Comparison of ENCODE assay signal across 24 cellular contexts in the genomic region with DNA sequence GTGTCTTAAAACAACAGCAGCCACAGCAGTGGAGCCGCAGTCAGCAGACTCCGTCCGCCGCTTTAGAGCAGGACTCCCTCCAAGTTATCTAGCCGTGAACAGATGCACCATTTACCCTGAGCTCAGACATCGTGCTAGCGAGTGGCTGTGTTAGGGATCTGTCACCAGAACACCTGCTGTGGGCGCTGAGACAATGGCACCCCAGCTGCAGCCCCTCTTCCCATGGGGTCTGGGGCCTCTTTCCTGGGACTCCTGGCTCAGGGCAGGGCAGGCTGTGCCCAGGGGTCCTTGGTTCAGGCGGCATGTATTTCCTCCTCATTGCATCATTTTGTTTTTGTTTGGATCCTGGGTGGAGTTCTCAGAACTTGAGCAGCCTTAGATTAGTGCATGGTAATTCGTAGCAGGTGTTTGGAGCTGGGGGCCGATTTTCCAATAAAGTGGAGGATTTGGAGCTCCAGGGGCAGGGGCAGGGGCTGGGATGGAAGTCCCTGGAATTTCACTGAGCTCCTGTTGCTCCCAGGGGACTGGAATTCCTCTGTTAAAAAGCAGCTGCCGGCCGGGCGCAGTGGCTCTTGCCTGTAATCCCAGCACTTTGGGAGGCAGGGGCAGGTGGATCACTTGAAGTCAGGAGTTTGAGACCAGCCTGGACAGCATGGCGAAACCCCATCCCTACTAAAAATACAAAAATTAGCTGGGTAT. TPM values are rescaled to one million over a fixed set of nuclear protein-coding genes. Genes with fewer than 3 reads are reported as not detected.
DNase-seq lines count a peak whose midpoint lies in the region; ATAC-seq, FAIRE-seq and TF ChIP-seq lines count a peak whose summit lies in the region.
"Had no signal": no experiment of that assay in that cellular context is flagged by ENCODE, and none has a peak within 500 bp of the region (broad histone marks: within the 10 kb centered on the region; RNA-seq: fewer than 3 reads in every experiment).

No MANE protein-coding gene starts in this region.

- peak overlapping the region; percentile 66; the same call in 1 of the 2 replicates for H2BK5ac ChIP-seq in H1 (ENCODE audit: low read depth, low read length)

- H3K4me1 ChIP-seq in H1 (replicated peaks in 1 of 4; ENCODE audit: control insufficient read depth in 3 of 4, insufficient read depth in 4 of 4, low read length in 3 of 4), result no peaks in the 10 kb centered on the region
- no peaks in the 10 kb centered on the region for H3K4me1 ChIP-seq in aorta (ENCODE audit: control insufficient read depth in 1 of 2, insufficient read depth in 2 of 2, low read length in 2 of 2)
- H3K4me1 ChIP-seq: foreskin keratinocyte had no signal

- no peak overlapping the region for H2BK120ac ChIP-seq in H1 (replicated peaks; ENCODE audit: low read depth, low read length)

- H3K9me3 ChIP-seq in H1 (ENCODE audit: insufficient read depth in 2 of 2, low read depth in 1 of 2, low read length in 1 of 2) (no peaks in the 10 kb centered on the region), aorta (ENCODE audit: control insufficient read depth, low read length) (no peaks in the 10 kb centered on the region)
- H3K9me3 ChIP-seq: MG63 had no signal

- peaks cover 20 to 64% (median 33%) of the 10 kb centered on the region in 4 experiments for H3K36me3 ChIP-seq in H1 (ENCODE audit: control insufficient read depth in 2 of 4, insufficient read depth in 4 of 4, low read length in 3 of 4)
- peaks cover 3 to 13% of the 10 kb centered on the region in 2 donors for H3K36me3 ChIP-seq in aorta (ENCODE audit: control insufficient read depth in 1 of 2, insufficient read depth in 2 of 2, low read length in 1 of 2)

- no peaks in the 10 kb centered on the region for H3K79me2 ChIP-seq in H1 (ENCODE audit: control insufficient read depth in 1 of 2, insufficient read depth in 2 of 2, low read length in 2 of 2)

- no peak for ATAC-seq in naive thymus-derived CD8-positive, alpha-beta T cell
- ATAC-seq in aorta (ENCODE audit: low FRiP score), result no peak
- ATAC-seq: foreskin keratinocyte, Right ventricle myocardium inferior had no signal

- H3K9ac ChIP-seq in H1 (replicated peaks in 1 of 4; ENCODE audit: extremely low read depth in 1 of 4, low read depth in 3 of 4, low read length in 3 of 4), result no peak overlapping the region

- no peak overlapping the region for H3K56ac ChIP-seq in H1 (replicated peaks; ENCODE audit: insufficient read length, low read depth, low read length)

- no peaks in the 10 kb centered on the region for H3K27me3 Mint-ChIP-seq in osteocyte (ENCODE audit: unreplicated experiment)
- H3K27me3 Mint-ChIP-seq in naive thymus-derived CD8-positive, alpha-beta T cell, result no peaks in the 10 kb centered on the region
- H3K27me3 Mint-ChIP-seq: activated naive CD4-positive, alpha-beta T cell treated with anti-CD3 and anti-CD28 coated beads, Interleukin-2, amount 10 ng/mL, durations not matched to agents 7 days and 5 days; IgD-negative memory B cell had no signal

- no peak for TF ChIP-seq EP300 in H1 (IDR thresholded peaks at IDR 0.05; ENCODE audit: borderline replicate concordance in 1 of 2, low read depth in 2 of 2, low read length in 2 of 2)

- no peak overlapping the region for H3K4ac ChIP-seq in H1 (replicated peaks; ENCODE audit: insufficient read length, low read depth, low read length)

- POLR2A ChIA-PET in H1 (lab: Charles Lee; ENCODE audit: partially characterized antibody), result interaction anchor here (0.8 to 21.6 kb wide), 6 partner anchors 10 to 58 kb away, joined by 3 to 257 read pairs (median 4); partner anchors contain the start of genes DNAJA3, HMOX2 and NMRAL1
- POLR2A ChIA-PET in naive thymus-derived CD8-positive, alpha-beta T cell (lab: Charles Lee), result interaction anchor here (0.6 to 0.7 kb wide), 3 partner anchors 20 to 222 kb away, joined by 3 to 5 read pairs (median 3); no protein-coding TSS in a partner anchor

- no peak for TF ChIP-seq RAD21 in H1 (IDR thresholded peaks at IDR 0.05 in 1 of 2, conservative IDR thresholded peaks at IDR 0.05 in 1 of 2; ENCODE audit: low read depth in 2 of 2, low read length in 2 of 2)

- no peak overlapping the region for H4K91ac ChIP-seq in H1 (replicated peaks; ENCODE audit: insufficient read length, low read length)

- no peaks in the 10 kb centered on the region; the same call in 1 of the 2 replicates for H3K79me1 ChIP-seq in H1 (ENCODE audit: low read depth, low read length)

- 96% methylated on average over 15 of the region's 15 CpGs; no CpG with 5 or more reads in 1 of the 2 experiments for WGBS in H1 (ENCODE audit: extremely low coverage in 1 of 2, insufficient coverage in 1 of 2, insufficient read length in 1 of 2, insufficient replicate concordance in 2 of 2, low coverage in 1 of 2, low lambda C conversion rate in 2 of 2, missing lambda C conversion rate in 1 of 2), 2 experiments
- 81 to 87% methylated on average over 15 of the region's 15 CpGs for WGBS in aorta, 2 donors

- DNase-seq in NCI-H82 (lab: John Stamatoyannopoulos, UW) (peak; percentile 52), NCI-H82 treated with DMSO at 0.1 percent for 48 hours (lab: John Stamatoyannopoulos, UW; ENCODE audit: unreplicated experiment) (no peak), NCI-H460 (ENCODE audit: extremely low read depth, low read depth) (peak; percentile 79), H1 (ENCODE audit: low read depth in 1 of 2, low spot score in 2 of 2) (no peak), osteocyte (ENCODE audit: extremely low spot score, unreplicated experiment) (no peak), aorta (no peak), NCI-H187 treated with DMSO at 0.1 percent for 48 hours (lab: John Stamatoyannopoulos, UW) (no peak)
- DNase-seq in naive thymus-derived CD8-positive, alpha-beta T cell, result no peak
- DNase-seq: activated CD4-positive, alpha-beta T cell treated with anti-CD3 and anti-CD28 coated beads, Interleukin-2, amount 50 U/mL, for 4 hours; activated naive CD4-positive, alpha-beta T cell treated with anti-CD3 and anti-CD28 coated beads, Interleukin-2, amount 10 ng/mL, durations not matched to agents 7 days and 5 days; DMS53; foreskin keratinocyte; hypothalamus; MG63; NCI-H146; NCI-H446 treated with DMSO at 0.1 percent for 48 hours; stimulated activated CD4-positive, alpha-beta T cell treated with anti-CD3 and anti-CD28 coated beads, Interleukin-2, amount 100 ng/mL, for 24 hours had no signal

- no peak overlapping the region for H3K18ac ChIP-seq in H1 (ENCODE audit: extremely low read depth, low read length)

- no peak for TF ChIP-seq CTCF in H1 (IDR thresholded peaks at IDR 0.05; ENCODE audit: control extremely low read depth in 1 of 3, insufficient read depth in 1 of 3, low read depth in 1 of 3, low read length in 3 of 3)
- TF ChIP-seq CTCF in osteocyte (IDR thresholded peaks at IDR 0.05), result no peak

- H2AFZ ChIP-seq in H1 (ENCODE audit: low read length), result no peak overlapping the region

- no peak overlapping the region for H4K8ac ChIP-seq in H1 (ENCODE audit: extremely low read depth, insufficient read depth, low read length)

- no peak overlapping the region for H3K4me2 ChIP-seq in H1 (ENCODE audit: insufficient read depth in 1 of 2, low read depth in 2 of 2, low read length in 2 of 2)

- H3K27ac ChIP-seq in H1 (ENCODE audit: low read depth, low read length) (no peak overlapping the region; the same call in 1 of the 2 replicates), aorta (ENCODE audit: low read depth in 1 of 2, low read length in 2 of 2) (no peak overlapping the region)
- H3K27ac ChIP-seq: C4-2B, foreskin keratinocyte had no signal

- H3K23me2 ChIP-seq in H1 (ENCODE audit: low read depth, low read length), result no peaks in the 10 kb centered on the region

- FAIRE-seq in H1 (lab: Jason Lieb, UNC), result no peak
- FAIRE-seq: colon, endometrium, GM12892, keratinocyte had no signal

- no peak for TF ChIP-seq POLR2A in H1 (IDR thresholded peaks at IDR 0.05; ENCODE audit: control extremely low read depth in 1 of 2, low read depth in 2 of 2, low read length in 2 of 2)

- no peak overlapping the region for H3K14ac ChIP-seq in H1 (ENCODE audit: insufficient read length)

- no peaks in the 10 kb centered on the region for H3K27me3 ChIP-seq in H1 (replicated peaks in 1 of 4; ENCODE audit: control insufficient read depth in 3 of 4, extremely low read depth in 1 of 4, insufficient read depth in 3 of 4, low read length in 3 of 4)
- H3K27me3 ChIP-seq in aorta (ENCODE audit: control insufficient read depth in 1 of 2, insufficient read depth in 2 of 2, low read length in 1 of 2), result no peaks in the 10 kb centered on the region
- H3K27me3 ChIP-seq: foreskin keratinocyte, MG63 had no signal

- H3K4me3 ChIP-seq in H1 (ENCODE audit: extremely low read depth in 1 of 4, insufficient read depth in 2 of 4, low read depth in 3 of 4, low read length in 4 of 4), result no peak overlapping the region
- no peak overlapping the region for H3K4me3 ChIP-seq in aorta (ENCODE audit: low read length in 2 of 2)
- H3K4me3 ChIP-seq: MG63 had no signal

- peak overlapping the region; percentile 55; the same call in 1 of the 2 replicates for H2BK12ac ChIP-seq in H1 (ENCODE audit: low read depth, low read length)

- intact Hi-C loops in aorta (cut with DNase I), result no loop called here

- H3K4me3 Mint-ChIP-seq in osteocyte (ENCODE audit: unreplicated experiment), result no peak overlapping the region
- no peak overlapping the region for H3K4me3 Mint-ChIP-seq in naive thymus-derived CD8-positive, alpha-beta T cell
- H3K4me3 Mint-ChIP-seq: activated naive CD4-positive, alpha-beta T cell treated with anti-CD3 and anti-CD28 coated beads, Interleukin-2, amount 10 ng/mL, durations not matched to agents 7 days and 5 days; IgD-negative memory B cell had no signal

- H2AK5ac ChIP-seq in H1 (ENCODE audit: low read depth, low read length), result no peak overlapping the region

- peaks cover 41% of the 10 kb centered on the region for H3K36me3 Mint-ChIP-seq in osteocyte (ENCODE audit: unreplicated experiment)
- peaks cover 0 to 89% (median 16%) of the 10 kb centered on the region in 3 donors for H3K36me3 Mint-ChIP-seq in naive thymus-derived CD8-positive, alpha-beta T cell

- CTCF ChIA-PET in H1 (lab: Charles Lee; ENCODE audit: partially characterized antibody), result interaction anchor here (0.6 to 0.9 kb wide), 3 partner anchors 8 to 92 kb away, joined by 3 read pairs; no protein-coding TSS in a partner anchor

- no peak overlapping the region for H3K23ac ChIP-seq in H1 (ENCODE audit: insufficient read length)

- H3K27ac Mint-ChIP-seq in osteocyte (ENCODE audit: unreplicated experiment), result peak overlapping the region; percentile 47
- peak overlapping the region in 1 of 10 donors; percentile 11 for H3K27ac Mint-ChIP-seq in naive thymus-derived CD8-positive, alpha-beta T cell
- H3K27ac Mint-ChIP-seq: activated naive CD4-positive, alpha-beta T cell treated with anti-CD3 and anti-CD28 coated beads, Interleukin-2, amount 10 ng/mL, durations not matched to agents 7 days and 5 days; IgD-negative memory B cell had no signal

- no peaks in the 10 kb centered on the region for H3K9me3 Mint-ChIP-seq in osteocyte (ENCODE audit: unreplicated experiment)
- H3K9me3 Mint-ChIP-seq in naive thymus-derived CD8-positive, alpha-beta T cell, result no peaks in the 10 kb centered on the region
- H3K9me3 Mint-ChIP-seq: activated naive CD4-positive, alpha-beta T cell treated with anti-CD3 and anti-CD28 coated beads, Interleukin-2, amount 10 ng/mL, durations not matched to agents 7 days and 5 days; IgD-negative memory B cell had no signal

- no peak overlapping the region for H2BK15ac ChIP-seq in H1 (ENCODE audit: low read length)

- no peak overlapping the region for H4K5ac ChIP-seq in H1 (ENCODE audit: insufficient read length, low read depth, low read length)

- peaks cover 5 to 11% of the 10 kb centered on the region in 2 experiments for H4K20me1 ChIP-seq in H1 (replicated peaks in 1 of 2; ENCODE audit: control insufficient read depth in 1 of 2, insufficient read depth in 2 of 2, low read length in 2 of 2)

- no peaks in the 10 kb centered on the region for H3K4me1 Mint-ChIP-seq in osteocyte (ENCODE audit: unreplicated experiment)
- H3K4me1 Mint-ChIP-seq in naive thymus-derived CD8-positive, alpha-beta T cell, result no peaks in the 10 kb centered on the region
- H3K4me1 Mint-ChIP-seq: activated naive CD4-positive, alpha-beta T cell treated with anti-CD3 and anti-CD28 coated beads, Interleukin-2, amount 10 ng/mL, durations not matched to agents 7 days and 5 days; IgD-negative memory B cell had no signal

- no peak overlapping the region for H2BK20ac ChIP-seq in H1 (ENCODE audit: low read length)

RNA-seq across cellular contexts. Expression of gene NMRAL1, which starts 23.4 kb away (rescaled TPM):
- total RNA-seq in NCI-H460 (2014; rRNA removed; shearing (Covaris generic)), result 47.9 and 50.7 TPM in 2 replicates
- 155 and 196 TPM in 2 replicates for polyA plus RNA-seq in NCI-H460 (2014; cell fraction: nucleus; rRNA removed)
- total RNA-seq in H1 (2021; fragmentation: NEBNext Ultra II Directional; extraction: Animal tissue kit (Norgen Biotek cat#: 25700)), result 66.8 and 72.5 TPM in 2 replicates
- 143 and 196 TPM in 2 replicates for polyA plus RNA-seq in H1 (2011; rRNA removed)
- 148 TPM for polyA plus RNA-seq in H1 (2011; cell fraction: cytosol; rRNA removed)
- 106 TPM for polyA plus RNA-seq in H1 (2011; cell fraction: nucleus; rRNA removed)
- 63.8 to 98.0 TPM (median 91.2 TPM) in 4 replicates for polyA plus RNA-seq in H1 (2012, experiment 1 of 2)
- 136 TPM for polyA plus RNA-seq in H1 (2012, experiment 2 of 2)
- 60.8 TPM for polyA plus RNA-seq in H1 (2013, experiment 1 of 2)
- 64.5 TPM for polyA plus RNA-seq in H1 (2013, experiment 2 of 2)
- polyA minus RNA-seq in H1 (2011; rRNA and poly(A)+ RNA removed), result 72.7 and 89.1 TPM in 2 replicates
- 55.3 TPM for polyA minus RNA-seq in H1 (2011; cell fraction: cytosol; rRNA and poly(A)+ RNA removed)
- polyA minus RNA-seq in H1 (2011; cell fraction: nucleus; rRNA and poly(A)+ RNA removed), result 63.2 TPM
- 55.0 and 61.4 TPM in 2 replicates for total RNA-seq in osteocyte
- 10 to 100 TPM; 53.7 to 63.1 TPM for total RNA-seq in naive thymus-derived CD8-positive, alpha-beta T cell
- polyA plus RNA-seq in naive thymus-derived CD8-positive, alpha-beta T cell, result 10 to 100 TPM; 52.3 to 67.9 (median 62.9) TPM
- total RNA-seq in aorta, result 10 to 100 TPM; 23.5 to 28.9 TPM
- polyA plus RNA-seq in aorta, result 10 to 100 TPM; 28.2 to 69.1 TPM

RNA-seq across cellular contexts. Expression of gene HMOX2, which starts 25.1 kb away (rescaled TPM):
- 32.2 and 34.6 TPM in 2 replicates for total RNA-seq in NCI-H460 (2014; rRNA removed; shearing (Covaris generic))
- 31.4 and 44.9 TPM in 2 replicates for polyA plus RNA-seq in NCI-H460 (2014; cell fraction: nucleus; rRNA removed)
- total RNA-seq in H1 (2021; fragmentation: NEBNext Ultra II Directional; extraction: Animal tissue kit (Norgen Biotek cat#: 25700)), result 45.6 and 48.4 TPM in 2 replicates
- polyA plus RNA-seq in H1 (2011; rRNA removed) (33.7 and 36.5 TPM in 2 replicates), aorta (10 to 100 TPM; 24.3 to 33.6 TPM)
- 43.5 TPM for polyA plus RNA-seq in H1 (2011; cell fraction: cytosol; rRNA removed)
- 39.8 TPM for polyA plus RNA-seq in H1 (2011; cell fraction: nucleus; rRNA removed)
- polyA plus RNA-seq in H1 (2012, experiment 1 of 2), result 43.6 to 48.5 TPM (median 44.9 TPM) in 4 replicates
- 35.4 TPM for polyA plus RNA-seq in H1 (2012, experiment 2 of 2)
- polyA plus RNA-seq in H1 (2013, experiment 1 of 2), result 31.2 TPM
- 28.8 TPM for polyA plus RNA-seq in H1 (2013, experiment 2 of 2)
- polyA minus RNA-seq in H1 (2011; rRNA and poly(A)+ RNA removed), result 33.6 and 42.8 TPM in 2 replicates
- 16.3 TPM for polyA minus RNA-seq in H1 (2011; cell fraction: cytosol; rRNA and poly(A)+ RNA removed)
- polyA minus RNA-seq in H1 (2011; cell fraction: nucleus; rRNA and poly(A)+ RNA removed), result 17.1 TPM
- total RNA-seq in osteocyte (47.2 and 47.3 TPM in 2 replicates), aorta (10 to 100 TPM; 25.1 to 28.6 TPM)
- 10 to 100 TPM; 64.3 to 71.9 TPM for total RNA-seq in naive thymus-derived CD8-positive, alpha-beta T cell
- polyA plus RNA-seq in naive thymus-derived CD8-positive, alpha-beta T cell, result 100 to 1,000 TPM; 123 to 210 (median 145) TPM

RNA-seq across cellular contexts. Expression of gene DNAJA3, which starts 25.4 kb away (rescaled TPM):
- 210 and 214 TPM in 2 replicates for total RNA-seq in NCI-H460 (2014; rRNA removed; shearing (Covaris generic))
- polyA plus RNA-seq in NCI-H460 (2014; cell fraction: nucleus; rRNA removed), result 255 and 278 TPM in 2 replicates
- total RNA-seq in H1 (2021; fragmentation: NEBNext Ultra II Directional; extraction: Animal tissue kit (Norgen Biotek cat#: 25700)), result 58.0 and 59.1 TPM in 2 replicates
- polyA plus RNA-seq in H1 (2011; rRNA removed) (37.3 and 50.5 TPM in 2 replicates), aorta (10 to 100 TPM; 16.0 to 19.1 TPM)
- 61.8 TPM for polyA plus RNA-seq in H1 (2011; cell fraction: cytosol; rRNA removed)
- polyA plus RNA-seq in H1 (2011; cell fraction: nucleus; rRNA removed), result 77.6 TPM
- polyA plus RNA-seq in H1 (2012, experiment 1 of 2), result 45.8 to 52.6 TPM (median 51.0 TPM) in 4 replicates
- 44.6 TPM for polyA plus RNA-seq in H1 (2012, experiment 2 of 2)
- 54.7 TPM for polyA plus RNA-seq in H1 (2013, experiment 1 of 2)
- 50.1 TPM for polyA plus RNA-seq in H1 (2013, experiment 2 of 2)
- 27.9 and 41.1 TPM in 2 replicates for polyA minus RNA-seq in H1 (2011; rRNA and poly(A)+ RNA removed)
- 23.5 TPM for polyA minus RNA-seq in H1 (2011; cell fraction: cytosol; rRNA and poly(A)+ RNA removed)
- 39.4 TPM for polyA minus RNA-seq in H1 (2011; cell fraction: nucleus; rRNA and poly(A)+ RNA removed)
- total RNA-seq in osteocyte (31.1 and 33.7 TPM in 2 replicates), aorta (10 to 100 TPM; 22.7 to 26.6 TPM)
- 10 to 100 TPM; 70.6 to 71.3 TPM for total RNA-seq in naive thymus-derived CD8-positive, alpha-beta T cell
- 10 to 100 TPM; 43.4 to 64.8 (median 45.2) TPM for polyA plus RNA-seq in naive thymus-derived CD8-positive, alpha-beta T cell

RNA-seq across cellular contexts. Expression of gene CORO7, which starts 34.7 kb away (rescaled TPM):
- 12.3 and 13.1 TPM in 2 replicates for total RNA-seq in NCI-H460 (2014; rRNA removed; shearing (Covaris generic))
- polyA plus RNA-seq in NCI-H460 (2014; cell fraction: nucleus; rRNA removed), result 74.9 and 106 TPM in 2 replicates
- total RNA-seq in H1 (2021; fragmentation: NEBNext Ultra II Directional; extraction: Animal tissue kit (Norgen Biotek cat#: 25700)), result 25.8 and 29.8 TPM in 2 replicates
- polyA plus RNA-seq in H1 (2011; rRNA removed) (25.2 and 45.7 TPM in 2 replicates), aorta (10 to 100 TPM; 15.3 to 38.8 TPM)
- polyA plus RNA-seq in H1 (2011; cell fraction: cytosol; rRNA removed), result 17.6 TPM
- 150 TPM for polyA plus RNA-seq in H1 (2011; cell fraction: nucleus; rRNA removed)
- 11.3 to 25.2 TPM (median 22.8 TPM) in 4 replicates for polyA plus RNA-seq in H1 (2012, experiment 1 of 2)
- 17.0 TPM for polyA plus RNA-seq in H1 (2012, experiment 2 of 2)
- polyA plus RNA-seq in H1 (2013, experiment 1 of 2), result 17.4 TPM
- 20.0 TPM for polyA plus RNA-seq in H1 (2013, experiment 2 of 2)
- polyA minus RNA-seq in H1 (2011; rRNA and poly(A)+ RNA removed), result 11.4 and 17.1 TPM in 2 replicates
- 25.4 TPM for polyA minus RNA-seq in H1 (2011; cell fraction: cytosol; rRNA and poly(A)+ RNA removed)
- polyA minus RNA-seq in H1 (2011; cell fraction: nucleus; rRNA and poly(A)+ RNA removed), result 43.3 TPM
- total RNA-seq in osteocyte (35.5 and 40.1 TPM in 2 replicates), aorta (10 to 100 TPM; 42.6 to 60.1 TPM)
- 100 to 1,000 TPM; 161 to 169 TPM for total RNA-seq in naive thymus-derived CD8-positive, alpha-beta T cell
- polyA plus RNA-seq in naive thymus-derived CD8-positive, alpha-beta T cell, result 10 to 100 TPM; 44.6 to 79.9 (median 45.5) TPM

Comparison
In these comparisons a context has a peak if more than half of its experiments do, and no peak if none do; other contexts are left out.
1. DNase-seq: peak in NCI-H82 (single experiment) and NCI-H460 (single experiment); none in NCI-H82 treated with DMSO at 0.1 percent for 48 hours (single experiment), H1 (0 of 2), osteocyte (single experiment), naive thymus-derived CD8-positive, alpha-beta T cell (0 of 10), aorta (0 of 2) and NCI-H187 treated with DMSO at 0.1 percent for 48 hours (single experiment).